In genomic region chr13:87355451-87355850, GRCh38 we compare ENCODE assay signal across 18 cellular contexts.
"Had no signal": no experiment of that assay in that cellular context is flagged by ENCODE, and none has a peak within 500 bp of the region (broad histone marks: within the 10 kb centered on the region; RNA-seq: fewer than 3 reads in every experiment).

No MANE protein-coding gene starts in this region.

- DNase-seq: activated B cell treated with CpG ODN at 0.5 μM for 24 hours; activated CD4-positive, alpha-beta memory T cell treated with anti-CD3 and anti-CD28 coated beads for 36 hours; activated CD4-positive, alpha-beta T cell treated with anti-CD3 and anti-CD28 coated beads, Interleukin-2, amount 10 ng/mL, durations not matched to agents 7 days and 5 days; activated CD8-positive, alpha-beta memory T cell treated with anti-CD3 and anti-CD28 coated beads for 24 hours; activated effector memory CD4-positive, alpha-beta T cell treated with anti-CD3 and anti-CD28 coated beads, Interleukin-2, amount 50 U/mL, for 16 hours; activated naive CD4-positive, alpha-beta T cell treated with Interleukin-2 at 50 U/mL for 16 hours; activated naive CD8-positive, alpha-beta T cell treated with anti-CD3 and anti-CD28 coated beads, Interleukin-2, amount 50 U/mL, for 24 hours; activated T-cell treated with anti-CD3 and anti-CD28 coated beads, Interleukin-2, amount 50 U/mL, for 4 hours; amniotic stem cell; cerebellar nuclear complex; NCI-H1436 treated with DMSO at 0.1 percent for 48 hours; NCI-H187 treated with DMSO at 0.1 percent for 48 hours; NCI-H2081 treated with DMSO at 0.1 percent for 48 hours; NCI-H510A treated with DMSO at 0.1 percent for 48 hours; NCI-H774; T-helper 17 cell; T-helper 9 cell had no signal

- H3K27ac ChIP-seq: ascending aorta had no signal
